ENCODE assay signal across 9 cellular contexts in the genomic region with DNA sequence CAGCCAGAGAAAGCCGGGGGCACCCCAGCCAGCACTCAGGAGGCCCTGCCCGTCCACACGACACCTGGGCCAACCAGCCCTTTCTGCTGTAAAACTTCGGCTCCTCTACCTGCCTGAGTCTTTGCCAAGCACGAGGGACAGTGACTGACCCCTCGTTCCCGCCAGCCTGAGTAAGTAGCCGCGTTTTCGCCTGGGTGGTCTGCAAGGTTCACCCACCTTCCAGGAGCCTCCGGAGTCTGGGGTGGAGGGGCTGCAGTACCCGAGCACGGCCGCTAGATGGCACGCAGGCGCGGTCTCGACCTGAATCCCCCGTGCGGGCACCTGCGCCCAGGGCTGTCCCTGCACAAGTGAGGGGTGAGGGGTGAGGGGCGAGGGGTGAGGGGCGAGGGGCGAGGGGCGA.
DNase-seq lines count a peak whose midpoint lies in the region; ATAC-seq, FAIRE-seq and TF ChIP-seq lines count a peak whose summit lies in the region.
"Had no signal": no experiment of that assay in that cellular context is flagged by ENCODE, and none has a peak within 500 bp of the region (broad histone marks: within the 10 kb centered on the region; RNA-seq: fewer than 3 reads in every experiment).

No MANE protein-coding gene starts in this region.

- peaks cover 21% of the 10 kb centered on the region for H3K27me3 Mint-ChIP-seq in nephron (ENCODE audit: low read depth)

- peaks cover 9% of the 10 kb centered on the region for H3K9me3 Mint-ChIP-seq in nephron

- TF ChIP-seq RAD21 in GM12878 (IDR thresholded peaks at IDR 0.05; ENCODE audit: insufficient read depth, low read depth, low read length) = no peak

- peaks cover 12% of the 10 kb centered on the region for H3K4me1 Mint-ChIP-seq in nephron

- no peaks in the 10 kb centered on the region for H3K27me3 ChIP-seq in GM12878 (replicated peaks in 1 of 2; ENCODE audit: control insufficient read depth in 2 of 2, insufficient read depth in 2 of 2, low read length in 1 of 2)

- H3K27ac ChIP-seq in GM12878 (ENCODE audit: control insufficient read depth, insufficient read depth) = no peak overlapping the region

- no peak for TF ChIP-seq POLR2A in GM12878 (IDR thresholded peaks at IDR 0.05; ENCODE audit: low read depth, low read length)

- H3K4me3 ChIP-seq in GM12878 = no peak overlapping the region

- TF ChIP-seq CTCF in GM10248 (IDR thresholded peaks at IDR 0.05; ENCODE audit: control extremely low read depth, extremely low read depth, low read depth, missing control alignments) (peak; percentile 37), GM12878 (IDR thresholded peaks at IDR 0.05 in 2 of 3, conservative IDR thresholded peaks at IDR 0.05 in 1 of 3; ENCODE audit: control insufficient read depth in 2 of 3, extremely low read depth in 1 of 3, insufficient read depth in 1 of 3, low read depth in 3 of 3, low read length in 3 of 3) (peak in 2 of 3 experiments; percentile 8 to 24; a peak in 1 of 6 replicates), nephron (IDR thresholded peaks at IDR 0.05; ENCODE audit: unreplicated experiment in 3 of 3) (peak; percentile 65 to 71 (median 69))

- BruUV-seq in GM12878 (replicated peaks; lab: Mats Ljungman, UMichigan) = no TSS peak

- DNase-seq in GM10248 (ENCODE audit: extremely low spot score) (no peak), NCI-H2171 treated with DMSO at 0.1 percent for 48 hours (lab: John Stamatoyannopoulos, UW) (peak; percentile 45), GM12878 (ENCODE audit: low read depth, low spot score) (no peak), DMS153 (lab: John Stamatoyannopoulos, UW) (no peak), H4 (ENCODE audit: low spot score) (no peak), DMS79 treated with DMSO at 0.1 percent for 48 hours (lab: John Stamatoyannopoulos, UW) (no peak), GM19240 (ENCODE audit: insufficient read length, low spot score) (no peak)

- H3K4me3 Mint-ChIP-seq in nephron = no peak overlapping the region

- TF ChIP-seq EP300 in GM12878 (IDR thresholded peaks at IDR 0.05; ENCODE audit: borderline replicate concordance in 1 of 2, control insufficient read depth in 1 of 2, low read depth in 2 of 2, low read length in 2 of 2) = no peak

- no peaks in the 10 kb centered on the region for H3K4me1 ChIP-seq in GM12878 (ENCODE audit: control insufficient read depth, insufficient read depth, low read length)

- no peak overlapping the region for H3K4me2 ChIP-seq in GM12878 (ENCODE audit: control insufficient read depth, insufficient read depth)

- H3K36me3 ChIP-seq in GM12878 (ENCODE audit: control insufficient read depth in 2 of 2, insufficient read depth in 2 of 2, low read length in 1 of 2) = no peaks in the 10 kb centered on the region

- SMC1A ChIA-PET in GM12878 (lab: Charles Lee; ENCODE audit: uncharacterized antibody, unreplicated experiment) = no interaction called here

- WGBS in GM12878 (ENCODE audit: insufficient coverage, insufficient replicate concordance, low lambda C conversion rate, missing lambda C conversion rate) = 55% methylated on average over 13 of the region's 25 CpGs

- H2AFZ ChIP-seq in GM12878 (ENCODE audit: control insufficient read depth, low read depth, low read length) = no peak overlapping the region

- no peak overlapping the region for H3K27ac Mint-ChIP-seq in nephron

- POLR2A ChIA-PET in GM10248 (lab: Yijun Ruan, JAX) = no interaction called here
- POLR2A ChIA-PET in GM12878 (lab: Charles Lee) = no interaction called here

- H4K20me1 ChIP-seq in GM12878 (ENCODE audit: control insufficient read depth, insufficient read depth) = no peaks in the 10 kb centered on the region

- no peak for FAIRE-seq in GM12878 (lab: Jason Lieb, UNC)
- FAIRE-seq: endometrium had no signal

- H3K9me3 ChIP-seq in GM12878 (replicated peaks; ENCODE audit: control insufficient read depth, insufficient read depth, low read length) = no peaks in the 10 kb centered on the region; the same call in 2 of the 3 replicates

- CTCF ChIA-PET in GM10248 (lab: Yijun Ruan, JAX) = no interaction called here
- CTCF ChIA-PET in GM12878 (lab: Yijun Ruan, JAX) = no interaction called here

- no peak for ATAC-seq in GM12878

- in situ Hi-C loops in GM12878 (cut with MboI) = no loop called here

- RAD21 ChIA-PET in GM12878 (lab: Charles Lee; ENCODE audit: unreplicated experiment) = no interaction called here

- no peaks in the 10 kb centered on the region for H3K79me2 ChIP-seq in GM12878 (ENCODE audit: control insufficient read depth, insufficient read depth, low read length)

- H3K36me3 Mint-ChIP-seq in nephron (ENCODE audit: low read depth) = no peaks in the 10 kb centered on the region

- intact Hi-C loops in GM12878 (cut with micrococcal nuclease; ENCODE audit: unreplicated experiment) = no loop called here

- no peak overlapping the region for H3K9ac ChIP-seq in GM12878 (ENCODE audit: control insufficient read depth, insufficient read depth, low read length)

TF ChIP-seq in GM12878, 131 proteins besides CTCF, POLR2A, EP300 and RAD21:
- TF ChIP-seq ZNF274 (IDR thresholded peaks at IDR 0.05; ENCODE audit: insufficient read depth, insufficient read length) (no peak), GABPA (IDR thresholded peaks at IDR 0.05; ENCODE audit: low read depth) (no peak), POLR2AphosphoS5 (IDR thresholded peaks at IDR 0.05; ENCODE audit: low read length) (no peak), ZNF217 (IDR thresholded peaks at IDR 0.05) (no peak), ZNF24 (IDR thresholded peaks at IDR 0.05) (no peak), POLR2AphosphoS2 (IDR thresholded peaks at IDR 0.05; ENCODE audit: low read depth, low read length) (no peak), BRCA1 (IDR thresholded peaks at IDR 0.05; ENCODE audit: low read depth, low read length) (no peak), RB1 (IDR thresholded peaks at IDR 0.05; ENCODE audit: borderline replicate concordance) (no peak), POU2F2 (IDR thresholded peaks at IDR 0.05; ENCODE audit: borderline replicate concordance, low read depth, low read length) (no peak)
- TF ChIP-seq, protein P1, sequence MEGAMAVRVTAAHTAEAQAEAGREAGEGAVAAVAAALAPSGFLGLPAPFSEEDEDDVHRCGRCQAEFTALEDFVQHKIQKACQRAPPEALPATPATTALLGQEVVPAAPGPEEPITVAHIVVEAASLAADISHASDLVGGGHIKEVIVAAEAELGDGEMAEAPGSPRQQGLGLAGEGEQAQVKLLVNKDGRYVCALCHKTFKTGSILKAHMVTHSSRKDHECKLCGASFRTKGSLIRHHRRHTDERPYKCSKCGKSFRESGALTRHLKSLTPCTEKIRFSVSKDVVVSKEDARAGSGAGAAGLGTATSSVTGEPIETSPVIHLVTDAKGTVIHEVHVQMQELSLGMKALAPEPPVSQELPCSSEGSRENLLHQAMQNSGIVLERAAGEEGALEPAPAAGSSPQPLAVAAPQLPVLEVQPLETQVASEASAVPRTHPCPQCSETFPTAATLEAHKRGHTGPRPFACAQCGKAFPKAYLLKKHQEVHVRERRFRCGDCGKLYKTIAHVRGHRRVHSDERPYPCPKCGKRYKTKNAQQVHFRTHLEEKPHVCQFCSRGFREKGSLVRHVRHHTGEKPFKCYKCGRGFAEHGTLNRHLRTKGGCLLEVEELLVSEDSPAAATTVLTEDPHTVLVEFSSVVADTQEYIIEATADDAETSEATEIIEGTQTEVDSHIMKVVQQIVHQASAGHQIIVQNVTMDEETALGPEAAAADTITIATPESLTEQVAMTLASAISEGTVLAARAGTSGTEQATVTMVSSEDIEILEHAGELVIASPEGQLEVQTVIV (IDR thresholded peaks at IDR 0.05; ENCODE audit: borderline replicate concordance, partially characterized antibody) = no peak

Comparison
In these comparisons a context has a peak if more than half of its experiments do, and no peak if none do; other contexts are left out.
1. CTCF ChIP-seq: peak in every context shown above with its lines; median percentile 69 in nephron; 37 in GM10248; 16 in GM12878.